8 cellular contexts compared by ENCODE assay signal in genomic region chr17:20009302-20010098, GRCh38. TPM values are rescaled to one million over a fixed set of nuclear protein-coding genes. Genes with fewer than 3 reads are reported as not detected.
DNase-seq lines count a peak whose midpoint lies in the region; ATAC-seq and TF ChIP-seq lines count a peak whose summit lies in the region.

A gene with protein sequence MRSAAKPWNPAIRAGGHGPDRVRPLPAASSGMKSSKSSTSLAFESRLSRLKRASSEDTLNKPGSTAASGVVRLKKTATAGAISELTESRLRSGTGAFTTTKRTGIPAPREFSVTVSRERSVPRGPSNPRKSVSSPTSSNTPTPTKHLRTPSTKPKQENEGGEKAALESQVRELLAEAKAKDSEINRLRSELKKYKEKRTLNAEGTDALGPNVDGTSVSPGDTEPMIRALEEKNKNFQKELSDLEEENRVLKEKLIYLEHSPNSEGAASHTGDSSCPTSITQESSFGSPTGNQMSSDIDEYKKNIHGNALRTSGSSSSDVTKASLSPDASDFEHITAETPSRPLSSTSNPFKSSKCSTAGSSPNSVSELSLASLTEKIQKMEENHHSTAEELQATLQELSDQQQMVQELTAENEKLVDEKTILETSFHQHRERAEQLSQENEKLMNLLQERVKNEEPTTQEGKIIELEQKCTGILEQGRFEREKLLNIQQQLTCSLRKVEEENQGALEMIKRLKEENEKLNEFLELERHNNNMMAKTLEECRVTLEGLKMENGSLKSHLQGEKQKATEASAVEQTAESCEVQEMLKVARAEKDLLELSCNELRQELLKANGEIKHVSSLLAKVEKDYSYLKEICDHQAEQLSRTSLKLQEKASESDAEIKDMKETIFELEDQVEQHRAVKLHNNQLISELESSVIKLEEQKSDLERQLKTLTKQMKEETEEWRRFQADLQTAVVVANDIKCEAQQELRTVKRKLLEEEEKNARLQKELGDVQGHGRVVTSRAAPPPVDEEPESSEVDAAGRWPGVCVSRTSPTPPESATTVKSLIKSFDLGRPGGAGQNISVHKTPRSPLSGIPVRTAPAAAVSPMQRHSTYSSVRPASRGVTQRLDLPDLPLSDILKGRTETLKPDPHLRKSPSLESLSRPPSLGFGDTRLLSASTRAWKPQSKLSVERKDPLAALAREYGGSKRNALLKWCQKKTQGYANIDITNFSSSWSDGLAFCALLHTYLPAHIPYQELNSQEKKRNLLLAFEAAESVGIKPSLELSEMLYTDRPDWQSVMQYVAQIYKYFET (plus strand): TSS chr17:20009359. CDS start chr17:20096652, 87,293 bp downstream.

- H3K4me3 ChIP-seq in GM23248 (peak within 1 kb of the TSS; percentile 79), LNCaP clone FGC (ENCODE audit: low read depth, low read length) (peak within 1 kb of the TSS; percentile 62), SK-N-MC (peak within 1 kb of the TSS; percentile 87), parathyroid adenoma (ENCODE audit: low read depth, low read length) (peak within 1 kb of the TSS; percentile 65)

- ATAC-seq in Right ventricle myocardium superior (ENCODE audit: poor library complexity) = peak; percentile 99

- no peaks in the 10 kb centered on the region for H3K36me3 ChIP-seq in GM23248 (ENCODE audit: low read depth)
- no peaks in the 10 kb centered on the region for H3K36me3 ChIP-seq in SK-N-MC (ENCODE audit: insufficient read depth, low read length)
- no peaks in the 10 kb centered on the region for H3K36me3 ChIP-seq in parathyroid adenoma (ENCODE audit: control insufficient read depth, insufficient read depth, low read length)

- peak; percentile 95 for TF ChIP-seq CTCF in LNCaP clone FGC (IDR thresholded peaks at IDR 0.05; ENCODE audit: control insufficient read depth, extremely low read depth, insufficient read depth)
- TF ChIP-seq CTCF in parathyroid adenoma (IDR thresholded peaks at IDR 0.05) = peak; percentile 98
- TF ChIP-seq CTCF in type B pancreatic cell (conservative IDR thresholded peaks at IDR 0.05) = peak; percentile 99

- H3K27ac ChIP-seq in GM23248 (no peak within 1 kb of the TSS), SK-N-MC (no peak within 1 kb of the TSS), parathyroid adenoma (peak within 1 kb of the TSS; percentile 52)

- H3K27ac Mint-ChIP-seq in activated naive CD4-positive, alpha-beta T cell treated with anti-CD3 and anti-CD28 coated beads, Interleukin-2, amount 10 ng/mL, durations not matched to agents 7 days and 5 days = no peak within 1 kb of the TSS
- peak within 1 kb of the TSS; percentile 41 for H3K27ac Mint-ChIP-seq in type B pancreatic cell

- H3K4me1 ChIP-seq in GM23248 (ENCODE audit: insufficient read depth) (no peaks in the 10 kb centered on the region), parathyroid adenoma (no peaks in the 10 kb centered on the region)

- no peak within 1 kb of the TSS for H3K9ac ChIP-seq in GM23248
- no peak within 1 kb of the TSS for H3K9ac ChIP-seq in SK-N-MC (ENCODE audit: insufficient read length)
- H3K9ac ChIP-seq in parathyroid adenoma = no peak within 1 kb of the TSS

- H3K4me1 Mint-ChIP-seq in activated naive CD4-positive, alpha-beta T cell treated with anti-CD3 and anti-CD28 coated beads, Interleukin-2, amount 10 ng/mL, durations not matched to agents 7 days and 5 days = peaks cover 17% of the 10 kb centered on the region
- H3K4me1 Mint-ChIP-seq in type B pancreatic cell (ENCODE audit: unreplicated experiment) = peaks cover 4% of the 10 kb centered on the region

- H3K27me3 ChIP-seq in GM23248 (replicated peaks; ENCODE audit: insufficient read depth) (peaks cover 63% of the 10 kb centered on the region), parathyroid adenoma (ENCODE audit: control insufficient read depth, insufficient read depth, low read length) (no peaks in the 10 kb centered on the region)

- no peaks in the 10 kb centered on the region for H3K36me3 Mint-ChIP-seq in activated naive CD4-positive, alpha-beta T cell treated with anti-CD3 and anti-CD28 coated beads, Interleukin-2, amount 10 ng/mL, durations not matched to agents 7 days and 5 days
- H3K36me3 Mint-ChIP-seq in type B pancreatic cell = no peaks in the 10 kb centered on the region

- peaks cover 68% of the 10 kb centered on the region for H3K27me3 Mint-ChIP-seq in activated naive CD4-positive, alpha-beta T cell treated with anti-CD3 and anti-CD28 coated beads, Interleukin-2, amount 10 ng/mL, durations not matched to agents 7 days and 5 days
- peaks cover 75% of the 10 kb centered on the region for H3K27me3 Mint-ChIP-seq in type B pancreatic cell

- H3F3A ChIP-seq in GM23248 (ENCODE audit: insufficient read depth) = peaks cover 6% of the 10 kb centered on the region; the same call in 1 of the 2 replicates

- no peaks in the 10 kb centered on the region for H3K9me2 ChIP-seq in GM23248 (ENCODE audit: insufficient read depth)

- in situ Hi-C loops in GM23248 (cut with MboI) = no loop called here

- no peaks in the 10 kb centered on the region for H3K9me3 ChIP-seq in GM23248 (ENCODE audit: low read depth)
- no peaks in the 10 kb centered on the region for H3K9me3 ChIP-seq in SK-N-MC (ENCODE audit: low read depth, low read length)
- no peaks in the 10 kb centered on the region for H3K9me3 ChIP-seq in parathyroid adenoma (ENCODE audit: control insufficient read depth, low read length)

- no peaks in the 10 kb centered on the region for H3K9me3 Mint-ChIP-seq in activated naive CD4-positive, alpha-beta T cell treated with anti-CD3 and anti-CD28 coated beads, Interleukin-2, amount 10 ng/mL, durations not matched to agents 7 days and 5 days
- no peaks in the 10 kb centered on the region for H3K9me3 Mint-ChIP-seq in type B pancreatic cell

- H2AFZ ChIP-seq in GM23248 = peak within 1 kb of the TSS; percentile 95
- H2AFZ ChIP-seq in parathyroid adenoma = peak within 1 kb of the TSS; percentile 99

- 0 to 1% methylated on average over 61 to 69 of the region's 96 CpGs for WGBS in GM23248 (ENCODE audit: low coverage in 1 of 2, low lambda C conversion rate in 2 of 2, missing lambda C conversion rate in 2 of 2), 2 experiments

- H3K4me3 Mint-ChIP-seq in activated naive CD4-positive, alpha-beta T cell treated with anti-CD3 and anti-CD28 coated beads, Interleukin-2, amount 10 ng/mL, durations not matched to agents 7 days and 5 days = peak within 1 kb of the TSS; percentile 77
- peak within 1 kb of the TSS; percentile 97 for H3K4me3 Mint-ChIP-seq in type B pancreatic cell

- H3K79me2 ChIP-seq in GM23248 (ENCODE audit: insufficient read depth) = no peaks in the 10 kb centered on the region
- no peaks in the 10 kb centered on the region for H3K79me2 ChIP-seq in parathyroid adenoma

- H4K20me1 ChIP-seq in GM23248 (ENCODE audit: insufficient read depth) = no peaks in the 10 kb centered on the region

- intact Hi-C loops in Right ventricle myocardium superior (cut with DNase I) = loop anchor here (5.0 kb wide), 1 partner anchor 103 kb away; no protein-coding TSS in a partner anchor

- CTCF ChIA-PET in activated naive CD4-positive, alpha-beta T cell treated with anti-CD3 and anti-CD28 coated beads, Interleukin-2, amount 10 ng/mL, durations not matched to agents 7 days and 5 days (lab: Charles Lee) = interaction anchor here (0.8 to 2.9 kb wide), 8 partner anchors 11 to 217 kb away, joined by 3 to 14 read pairs (median 4); partner anchors contain the start of gene AKAP10

- H3K4me2 ChIP-seq in GM23248 (ENCODE audit: unreplicated experiment) = peak within 1 kb of the TSS; percentile 77
- H3K4me2 ChIP-seq in parathyroid adenoma (ENCODE audit: low read length) = peak within 1 kb of the TSS; percentile 99

- DNase-seq in EH (ENCODE audit: low read depth) (peak; percentile 70), GM23248 (no peak), LNCaP clone FGC (ENCODE audit: low read depth) (no peak), SK-N-MC (ENCODE audit: low read depth, low spot score) (no peak), Right ventricle myocardium superior (peak; percentile 48), type B pancreatic cell (ENCODE audit: extremely low spot score, unreplicated experiment) (peak; percentile 92)
- DNase-seq in activated naive CD4-positive, alpha-beta T cell treated with anti-CD3 and anti-CD28 coated beads, Interleukin-2, amount 10 ng/mL, durations not matched to agents 7 days and 5 days = peak; percentile 87

RNA-seq across cellular contexts. Expression of the gene that starts here (rescaled TPM):
- total RNA-seq in GM23248 (2014; rRNA removed; shearing (Covaris generic)) = 1.3 and 4.2 TPM in 2 replicates
- polyA plus RNA-seq in GM23248 (2016; fragmentation: Nextera tagmentation; extraction: Ambion mirVana) = 1.5 and 1.9 TPM in 2 replicates
- total RNA-seq in Right ventricle myocardium superior (8.5 TPM), type B pancreatic cell (ENCODE audit: low replicate concordance) (19.5 and 38.0 TPM in 2 replicates)

Comparison
In these comparisons a context has a peak if more than half of its experiments do, and no peak if none do; other contexts are left out.
1. DNase-seq: peak in EH (single experiment), activated naive CD4-positive, alpha-beta T cell treated with anti-CD3 and anti-CD28 coated beads, Interleukin-2, amount 10 ng/mL, durations not matched to agents 7 days and 5 days (single experiment), Right ventricle myocardium superior (single experiment) and type B pancreatic cell (single experiment); none in GM23248 (single experiment), LNCaP clone FGC (single experiment) and SK-N-MC (single experiment).
2. Peak in every context shown above with its lines, with median percentiles within 50 percentile points of each other: H3K4me3 ChIP-seq and CTCF ChIP-seq.